Comparison of ENCODE assay signal across 8 cellular contexts in genomic region chr6:1316482-1317220, GRCh38. TPM values are rescaled to one million over a fixed set of nuclear protein-coding genes. Genes with fewer than 3 reads are reported as not detected.
DNase-seq lines count a peak whose midpoint lies in the region; ATAC-seq, FAIRE-seq and TF ChIP-seq lines count a peak whose summit lies in the region.

No MANE protein-coding gene starts in this region.

- H3K4me3 ChIP-seq in heart left ventricle (peak overlapping the region; percentile 20 to 60 (median 44)), astrocyte (ENCODE audit: insufficient read depth, low read depth, low read length) (peak overlapping the region; percentile 57), HepG2 (replicated peaks in 1 of 3; ENCODE audit: insufficient read depth in 1 of 3, low read depth in 2 of 3, low read length in 3 of 3) (peak overlapping the region; percentile 89 to 98 (median 98)), urinary bladder (ENCODE audit: low read depth, low read length) (peak overlapping the region; percentile 45)

- H3K79me2 ChIP-seq in astrocyte (ENCODE audit: insufficient read depth, low read length) (no peaks in the 10 kb centered on the region), HepG2 (ENCODE audit: insufficient read depth, low read length) (peaks cover 33% of the 10 kb centered on the region)

- BruUV-seq in HepG2 (replicated peaks; lab: Mats Ljungman, UMichigan), result no TSS peak

- CTCF ChIA-PET in HepG2 (lab: Yijun Ruan, JAX; ENCODE audit: low intra/inter-chr PET ratio, low total read pairs), result interaction anchor here (3.6 kb wide), 1 partner anchor 19 kb away, joined by 22 read pairs; no protein-coding TSS in a partner anchor
- CTCF ChIA-PET in activated naive CD4-positive, alpha-beta T cell treated with anti-CD3 and anti-CD28 coated beads, Interleukin-2, amount 10 ng/mL, durations not matched to agents 7 days and 5 days (lab: Charles Lee), result interaction anchor here (0.8 kb wide), 1 partner anchor 80 kb away, joined by 3 read pairs; no protein-coding TSS in a partner anchor

- H4K20me1 ChIP-seq in astrocyte (ENCODE audit: insufficient read depth, low read length) (no peaks in the 10 kb centered on the region), HepG2 (ENCODE audit: insufficient read depth, low read length) (peaks cover 15% of the 10 kb centered on the region)

- H3K4me3 Mint-ChIP-seq in astrocyte (ENCODE audit: unreplicated experiment), result no peak overlapping the region
- H3K4me3 Mint-ChIP-seq in activated naive CD4-positive, alpha-beta T cell treated with anti-CD3 and anti-CD28 coated beads, Interleukin-2, amount 10 ng/mL, durations not matched to agents 7 days and 5 days, result no peak overlapping the region

- H3K4me1 Mint-ChIP-seq in astrocyte (ENCODE audit: low read depth, unreplicated experiment), result no peaks in the 10 kb centered on the region
- H3K4me1 Mint-ChIP-seq in activated naive CD4-positive, alpha-beta T cell treated with anti-CD3 and anti-CD28 coated beads, Interleukin-2, amount 10 ng/mL, durations not matched to agents 7 days and 5 days, result peaks cover 17% of the 10 kb centered on the region

- H2AFZ ChIP-seq in astrocyte (ENCODE audit: low read depth, low read length) (peak overlapping the region; percentile 87), HepG2 (ENCODE audit: low read length) (no peak overlapping the region)

- in situ Hi-C loops in HepG2 (cut with HindIII; ENCODE audit: extremely low pct_ligation_motif_present, low pct_unique_long_range_greater_than_20kb), result no loop called here

- 1 to 4% (median 2%) methylated on average over 7 to 34 of the region's 46 CpGs for WGBS in heart left ventricle, 4 donors
- WGBS in HepG2 (ENCODE audit: low lambda C conversion rate), result 22% methylated on average over 33 of the region's 46 CpGs
- 2% methylated on average over 35 of the region's 46 CpGs for WGBS in urinary bladder

- POLR2A ChIA-PET in HepG2 (lab: Yijun Ruan, JAX), result interaction anchor here (0.7 to 12.0 kb wide), 14 partner anchors 9 to 415 kb away, joined by 3 to 900 read pairs (median 7); no protein-coding TSS in a partner anchor

- no peak overlapping the region for H3K9ac ChIP-seq in astrocyte (ENCODE audit: low read length)
- H3K9ac ChIP-seq in HepG2 (ENCODE audit: insufficient read depth, low read depth, low read length), result peak overlapping the region; percentile 86

- ATAC-seq in heart left ventricle (no peak), Right ventricle myocardium superior (ENCODE audit: poor library complexity) (no peak), HepG2 (peak; percentile 40)

- no peak overlapping the region for H3K27ac Mint-ChIP-seq in astrocyte (ENCODE audit: unreplicated experiment)
- H3K27ac Mint-ChIP-seq in activated naive CD4-positive, alpha-beta T cell treated with anti-CD3 and anti-CD28 coated beads, Interleukin-2, amount 10 ng/mL, durations not matched to agents 7 days and 5 days, result no peak overlapping the region

- peak overlapping the region; percentile 87 for H3K4me2 ChIP-seq in astrocyte (ENCODE audit: low read length)
- peak overlapping the region; percentile 98 for H3K4me2 ChIP-seq in HepG2 (ENCODE audit: low read depth, low read length)

- no peaks in the 10 kb centered on the region for H3K36me3 ChIP-seq in heart left ventricle
- H3K36me3 ChIP-seq in astrocyte (ENCODE audit: insufficient read depth, low read length), result no peaks in the 10 kb centered on the region
- no peaks in the 10 kb centered on the region for H3K36me3 ChIP-seq in HepG2 (replicated peaks in 1 of 2; ENCODE audit: control insufficient read depth in 1 of 2, insufficient read depth in 2 of 2, low read length in 2 of 2)
- no peaks in the 10 kb centered on the region for H3K36me3 ChIP-seq in urinary bladder (ENCODE audit: insufficient read depth)

- peaks cover 11% of the 10 kb centered on the region for H3K9me3 Mint-ChIP-seq in astrocyte (ENCODE audit: unreplicated experiment)
- peaks cover 8% of the 10 kb centered on the region for H3K9me3 Mint-ChIP-seq in activated naive CD4-positive, alpha-beta T cell treated with anti-CD3 and anti-CD28 coated beads, Interleukin-2, amount 10 ng/mL, durations not matched to agents 7 days and 5 days

- no peaks in the 10 kb centered on the region for H3K36me3 Mint-ChIP-seq in astrocyte (ENCODE audit: low read depth, unreplicated experiment)
- H3K36me3 Mint-ChIP-seq in activated naive CD4-positive, alpha-beta T cell treated with anti-CD3 and anti-CD28 coated beads, Interleukin-2, amount 10 ng/mL, durations not matched to agents 7 days and 5 days, result peaks cover 9% of the 10 kb centered on the region

- H3K27ac ChIP-seq in heart left ventricle, result no peak overlapping the region
- H3K27ac ChIP-seq in astrocyte (ENCODE audit: low read depth, low read length), result no peak overlapping the region
- H3K27ac ChIP-seq in HepG2 (ENCODE audit: extremely low read length, insufficient read depth, low read length), result peak overlapping the region; percentile 90
- H3K27ac ChIP-seq in urinary bladder (ENCODE audit: low read depth), result peak overlapping the region; percentile 52

- intact Hi-C loops in heart left ventricle (cut with DNase I), result no loop called here
- intact Hi-C loops in Right ventricle myocardium superior (cut with DNase I), result no loop called here
- intact Hi-C loops in HepG2 (cut with micrococcal nuclease; ENCODE audit: unreplicated experiment), result no loop called here

- peaks cover 0 to 24% (median 11%) of the 10 kb centered on the region in 12 donors for H3K4me1 ChIP-seq in heart left ventricle
- peaks cover 9% of the 10 kb centered on the region for H3K4me1 ChIP-seq in astrocyte (ENCODE audit: insufficient read depth, low read length)
- peaks cover 36% of the 10 kb centered on the region for H3K4me1 ChIP-seq in HepG2 (ENCODE audit: insufficient read depth, low read length)
- peaks cover 2% of the 10 kb centered on the region for H3K4me1 ChIP-seq in urinary bladder (ENCODE audit: insufficient read depth)

- TF ChIP-seq EP300 in HepG2 (IDR thresholded peaks at IDR 0.05; ENCODE audit: low read depth in 2 of 2, low read length in 2 of 2) (no peak), HepG2 (CRISPR knock-in tag; IDR thresholded peaks at IDR 0.05; ENCODE audit: borderline replicate concordance) (no peak; the same call in 1 of the 2 replicates)

- peak; percentile 83 for TF ChIP-seq RAD21 in HepG2 (CRISPR knock-in tag; IDR thresholded peaks at IDR 0.05)

- FAIRE-seq in astrocyte (lab: Jason Lieb, UNC) (no peak), HepG2 (lab: Jason Lieb, UNC) (no peak)

- peaks cover 32 to 57% (median 43%) of the 10 kb centered on the region in 9 donors for H3K27me3 ChIP-seq in heart left ventricle
- H3K27me3 ChIP-seq in astrocyte (ENCODE audit: insufficient read depth, low read length), result peaks cover 33% of the 10 kb centered on the region
- H3K27me3 ChIP-seq in HepG2 (ENCODE audit: control insufficient read depth in 1 of 2, insufficient read depth in 2 of 2, low read length in 2 of 2), result no peaks in the 10 kb centered on the region; a peak in 1 of 5 replicates

- H3K9me3 ChIP-seq in heart left ventricle, result no peaks in the 10 kb centered on the region
- no peaks in the 10 kb centered on the region for H3K9me3 ChIP-seq in astrocyte (ENCODE audit: insufficient read depth, low read depth, low read length)
- H3K9me3 ChIP-seq in HepG2 (ENCODE audit: low read length), result no peaks in the 10 kb centered on the region

- no peak for DNase-seq in heart left ventricle
- no peak for DNase-seq in Right ventricle myocardium superior
- no peak for DNase-seq in astrocyte (ENCODE audit: low read depth)
- DNase-seq in HepG2 (ENCODE audit: low spot score), result peak; percentile 70
- no peak for DNase-seq in NCI-H2107 (lab: John Stamatoyannopoulos, UW)
- no peak for DNase-seq in NCI-H1694 treated with DMSO at 0.1 percent for 48 hours (lab: John Stamatoyannopoulos, UW)
- DNase-seq in activated naive CD4-positive, alpha-beta T cell treated with anti-CD3 and anti-CD28 coated beads, Interleukin-2, amount 10 ng/mL, durations not matched to agents 7 days and 5 days, result no peak

- TF ChIP-seq CTCF in heart left ventricle (IDR thresholded peaks at IDR 0.05) (no peak), astrocyte (IDR thresholded peaks at IDR 0.05; ENCODE audit: insufficient read depth, low read depth, low read length) (no peak), HepG2 (CRISPR knock-in tag; IDR thresholded peaks at IDR 0.05) (peak; percentile 39)

- H3K27me3 Mint-ChIP-seq in astrocyte (ENCODE audit: low read depth, unreplicated experiment), result peaks cover 33% of the 10 kb centered on the region
- H3K27me3 Mint-ChIP-seq in activated naive CD4-positive, alpha-beta T cell treated with anti-CD3 and anti-CD28 coated beads, Interleukin-2, amount 10 ng/mL, durations not matched to agents 7 days and 5 days, result peaks cover 67% of the 10 kb centered on the region

- TF ChIP-seq POLR2A in heart left ventricle (IDR thresholded peaks at IDR 0.05) (no peak), HepG2 (IDR thresholded peaks at IDR 0.05; ENCODE audit: insufficient read depth in 1 of 2, low read depth in 2 of 2, low read length in 2 of 2) (no peak; a peak in 1 of 4 replicates)

RNA-seq across cellular contexts. Expression of gene FOXQ1, which starts 4.8 kb away (rescaled TPM):
- total RNA-seq in heart left ventricle (not detected), Right ventricle myocardium superior (not detected), astrocyte (0.24 and 0.39 TPM in 2 replicates), HepG2 (2016; rRNA removed; fragmentation: Illumina TruSeq; extraction: Trizol) (39.2 and 39.8 TPM in 2 replicates), urinary bladder (10.8 TPM)
- polyA plus RNA-seq in heart left ventricle (under 1 TPM in 1 of 2 donors, not detected in 1; 0.08 TPM), HepG2 (2011; rRNA removed) (25.3 and 35.2 TPM in 2 replicates), urinary bladder (9.0 TPM)
- 15.7 and 16.9 TPM in 2 replicates for total RNA-seq in HepG2 (2016; cell fraction: cytosol; rRNA removed; fragmentation: Illumina TruSeq; extraction: Trizol; ENCODE audit: low read depth)
- total RNA-seq in HepG2 (2016; cell fraction: insoluble cytoplasmic fraction; rRNA removed; fragmentation: Illumina TruSeq; extraction: Trizol), result 33.8 and 40.6 TPM in 2 replicates
- 48.5 and 52.3 TPM in 2 replicates for total RNA-seq in HepG2 (2016; cell fraction: membrane; rRNA removed; fragmentation: Illumina TruSeq; extraction: Trizol)
- 33.3 and 37.9 TPM in 2 replicates for total RNA-seq in HepG2 (2016; cell fraction: nucleus; rRNA removed; fragmentation: Illumina TruSeq; extraction: Trizol)
- polyA plus RNA-seq in HepG2 (2011; cell fraction: cytosol; rRNA removed), result 23.3 and 28.0 TPM in 2 replicates
- polyA plus RNA-seq in HepG2 (2011; cell fraction: nucleus; rRNA removed), result 24.4 and 38.2 TPM in 2 replicates
- 29.4 and 33.5 TPM in 2 replicates for polyA plus RNA-seq in HepG2 (2012)
- polyA plus RNA-seq in HepG2 (2016; cell fraction: cytosol; fragmentation: Illumina TruSeq; extraction: Trizol; ENCODE audit: low read depth), result 14.0 and 20.5 TPM in 2 replicates
- polyA plus RNA-seq in HepG2 (2016; cell fraction: insoluble cytoplasmic fraction; fragmentation: Illumina TruSeq; extraction: Trizol; ENCODE audit: low read depth), result 80.2 and 86.7 TPM in 2 replicates
- polyA plus RNA-seq in HepG2 (2016; cell fraction: membrane; fragmentation: Illumina TruSeq; extraction: Trizol; ENCODE audit: low read depth), result 44.4 and 57.9 TPM in 2 replicates
- polyA plus RNA-seq in HepG2 (2016; cell fraction: nucleus; fragmentation: Illumina TruSeq; extraction: Trizol; ENCODE audit: insufficient read depth, low read depth), result 69.2 and 74.9 TPM in 2 replicates
- polyA minus RNA-seq in HepG2 (2011; rRNA and poly(A)+ RNA removed; ENCODE audit: low replicate concordance), result 8.1 and 73.3 TPM in 2 replicates
- 46.4 and 59.0 TPM in 2 replicates for polyA minus RNA-seq in HepG2 (2011; cell fraction: cytosol; rRNA and poly(A)+ RNA removed)
- 48.1 and 66.8 TPM in 2 replicates for polyA minus RNA-seq in HepG2 (2011; cell fraction: nucleus; rRNA and poly(A)+ RNA removed)

Comparison
In these comparisons a context has a peak if more than half of its experiments do, and no peak if none do; other contexts are left out.
1. H3K27ac ChIP-seq: peak in HepG2 (single experiment) and urinary bladder (single experiment); none in heart left ventricle (0 of 12) and astrocyte (single experiment).
2. H3K4me3 ChIP-seq: peak in every context shown above with its lines; median percentile 98 in HepG2; 57 in astrocyte; 45 in urinary bladder; 44 in heart left ventricle.